Comparison of ENCODE assay signal across 35 cellular contexts in genomic region chr16:56755038-56755437, GRCh38.
"Had no signal": no experiment of that assay in that cellular context is flagged by ENCODE, and none has a peak within 500 bp of the region (broad histone marks: within the 10 kb centered on the region; RNA-seq: fewer than 3 reads in every experiment).

No MANE protein-coding gene starts in this region.

- H3K27me3 ChIP-seq: MG63 had no signal

- H3K4me3 ChIP-seq: MG63 had no signal

- H3K9ac ChIP-seq: KMS-11 had no signal

- H3K27ac ChIP-seq: KMS-11 had no signal

- DNase-seq: Karpas-422, Kasumi-1, MG63, MM.1S, MV-4-11, NCI-H1048, NCI-H1092, NCI-H1092 treated with DMSO at 0.1 percent for 48 hours, NCI-H1105, NCI-H1105 treated with DMSO at 0.1 percent for 48 hours, NCI-H1417, NCI-H1417 treated with DMSO at 0.1 percent for 48 hours, NCI-H1436, NCI-H1436 treated with DMSO at 0.1 percent for 48 hours, NCI-H146, NCI-H1694, NCI-H1694 treated with DMSO at 0.1 percent for 48 hours, NCI-H187, NCI-H187 treated with DMSO at 0.1 percent for 48 hours, NCI-H1930, NCI-H2029, NCI-H2029 treated with DMSO at 0.1 percent for 48 hours, NCI-H2081, NCI-H2081 treated with DMSO at 0.1 percent for 48 hours, NCI-H2107, NCI-H2171, NCI-H2171 treated with DMSO at 0.1 percent for 48 hours, NCI-H2227 treated with DMSO at 0.1 percent for 48 hours, NCI-H226, NCI-H345, NCI-H446, NCI-H446 treated with DMSO at 0.1 percent for 48 hours, NCI-H510A, NCI-H510A treated with DMSO at 0.1 percent for 48 hours had no signal

- H3K4me2 ChIP-seq: KMS-11 had no signal
